In genomic region chr18:13811993-13812392, GRCh38 we compare ENCODE assay signal across 2 cellular contexts.
TF ChIP-seq lines count a peak whose summit lies in the region.

No MANE protein-coding gene starts in this region.

TF ChIP-seq in IMR-90, 13 proteins besides CTCF, POLR2A, EP300 and RAD21:
- TF ChIP-seq RCOR1 (IDR thresholded peaks at IDR 0.05; ENCODE audit: insufficient replicate concordance, low read length): no peak
- TF ChIP-seq CEBPB (IDR thresholded peaks at IDR 0.05; ENCODE audit: low read depth, low read length): no peak

TF ChIP-seq in GM12878, 131 proteins besides CTCF, POLR2A, EP300 and RAD21:
- TF ChIP-seq MEF2A (IDR thresholded peaks at IDR 0.05; ENCODE audit: insufficient read depth, low read depth, low read length): no peak
- TF ChIP-seq CHD2 (IDR thresholded peaks at IDR 0.05; ENCODE audit: borderline replicate concordance, low read depth, low read length): no peak
- TF ChIP-seq MXI1 (IDR thresholded peaks at IDR 0.05; ENCODE audit: low read depth, low read length): no peak
- TF ChIP-seq RAD51 (IDR thresholded peaks at IDR 0.05): no peak
- no peak for TF ChIP-seq CBFB (IDR thresholded peaks at IDR 0.05; ENCODE audit: low read depth)
- TF ChIP-seq RB1 (IDR thresholded peaks at IDR 0.05; ENCODE audit: borderline replicate concordance): no peak
- no peak for TF ChIP-seq NR2C1 (IDR thresholded peaks at IDR 0.05)
- TF ChIP-seq ZSCAN29 (IDR thresholded peaks at IDR 0.05): no peak
